In the genomic region with DNA sequence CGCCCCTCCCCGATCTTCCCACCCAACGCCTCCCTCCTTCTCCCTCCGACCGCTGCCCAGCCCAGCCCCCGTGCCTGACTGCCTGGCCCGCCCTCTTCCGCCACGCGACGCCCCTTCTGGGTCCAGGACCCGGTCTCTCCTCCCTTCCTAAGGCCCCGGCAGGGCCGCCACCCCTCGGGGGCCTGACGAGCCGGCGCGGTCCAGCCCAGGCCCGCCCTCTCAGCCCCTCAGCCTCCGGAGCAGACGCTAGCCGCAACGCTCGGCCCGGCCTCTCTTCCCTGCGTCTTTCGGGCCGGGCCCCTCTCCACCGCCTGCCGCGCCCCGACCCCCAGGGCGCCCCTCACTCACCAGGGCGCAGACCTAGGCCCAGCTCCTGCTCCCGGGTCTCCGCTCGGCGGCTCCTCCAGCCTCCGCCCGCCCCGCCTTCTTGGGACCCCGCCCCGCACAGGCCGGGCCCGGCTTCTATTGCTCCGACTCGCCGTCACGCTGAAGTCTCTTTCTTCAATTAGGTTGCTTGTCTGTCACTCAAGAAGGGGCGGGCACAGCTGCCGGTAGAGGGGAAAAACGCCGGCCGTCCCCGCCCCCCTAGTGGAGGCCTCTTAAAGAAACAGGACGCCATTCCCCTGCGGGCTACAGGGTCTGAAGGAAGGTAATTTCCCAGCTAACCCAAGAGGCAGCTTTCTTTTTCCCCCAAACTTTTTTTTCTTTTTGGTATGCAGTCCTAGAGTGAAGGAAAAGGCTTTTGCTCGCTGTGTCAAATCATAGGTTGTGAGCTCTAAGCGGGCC, we compare ENCODE assay signal across 8 cellular contexts. TPM values are rescaled to one million over a fixed set of nuclear protein-coding genes. Genes with fewer than 3 reads are reported as not detected.
A peak's percentile ranks its signal among the peaks of the same experiment; 100 is the strongest.
DNase-seq lines count a peak whose midpoint lies in the region; ATAC-seq lines count a peak whose summit lies in the region.

A gene with protein sequence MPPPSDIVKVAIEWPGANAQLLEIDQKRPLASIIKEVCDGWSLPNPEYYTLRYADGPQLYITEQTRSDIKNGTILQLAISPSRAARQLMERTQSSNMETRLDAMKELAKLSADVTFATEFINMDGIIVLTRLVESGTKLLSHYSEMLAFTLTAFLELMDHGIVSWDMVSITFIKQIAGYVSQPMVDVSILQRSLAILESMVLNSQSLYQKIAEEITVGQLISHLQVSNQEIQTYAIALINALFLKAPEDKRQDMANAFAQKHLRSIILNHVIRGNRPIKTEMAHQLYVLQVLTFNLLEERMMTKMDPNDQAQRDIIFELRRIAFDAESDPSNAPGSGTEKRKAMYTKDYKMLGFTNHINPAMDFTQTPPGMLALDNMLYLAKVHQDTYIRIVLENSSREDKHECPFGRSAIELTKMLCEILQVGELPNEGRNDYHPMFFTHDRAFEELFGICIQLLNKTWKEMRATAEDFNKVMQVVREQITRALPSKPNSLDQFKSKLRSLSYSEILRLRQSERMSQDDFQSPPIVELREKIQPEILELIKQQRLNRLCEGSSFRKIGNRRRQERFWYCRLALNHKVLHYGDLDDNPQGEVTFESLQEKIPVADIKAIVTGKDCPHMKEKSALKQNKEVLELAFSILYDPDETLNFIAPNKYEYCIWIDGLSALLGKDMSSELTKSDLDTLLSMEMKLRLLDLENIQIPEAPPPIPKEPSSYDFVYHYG (minus strand): TSS at position 416 of the 786 bp plus-strand sequence. CDS start 12,133 bp downstream, outside the sequence.

- ATAC-seq in GM19468 (IDR thresholded peaks at IDR 0.05; ENCODE audit: extremely low read depth, unreplicated experiment): peak; percentile 73
- peak; percentile 84 for ATAC-seq in effector memory CD8-positive, alpha-beta T cell (replicated peaks)

- H3K27me3 Mint-ChIP-seq in CD8-positive, alpha-beta memory T cell: peaks cover 0 to 5% of the 10 kb centered on the region in 2 donors
- H3K27me3 Mint-ChIP-seq in effector memory CD8-positive, alpha-beta T cell: no peaks in the 10 kb centered on the region

- POLR2A ChIA-PET in CD8-positive, alpha-beta memory T cell (lab: Charles Lee): interaction anchor here (0.7 to 2.7 kb wide), 5 partner anchors 10 to 99 kb away, joined by 3 to 51 read pairs (median 4); no protein-coding TSS in a partner anchor
- POLR2A ChIA-PET in activated CD8-positive, alpha-beta memory T cell treated with anti-CD3 and anti-CD28 coated beads for 36 hours (lab: Charles Lee): interaction anchor here (0.7 to 1.5 kb wide), 2 partner anchors 9 to 43 kb away, joined by 3 to 13 read pairs; no protein-coding TSS in a partner anchor

- H3K4me1 ChIP-seq in CD8-positive, alpha-beta memory T cell (ENCODE audit: insufficient read depth, low read length): peaks cover 47% of the 10 kb centered on the region
- H3K4me1 ChIP-seq in mesenchymal stem cell (ENCODE audit: control insufficient read depth, insufficient read depth, low read depth, low read length): peaks cover 19% of the 10 kb centered on the region

- H2BK120ac ChIP-seq in mesenchymal stem cell (ENCODE audit: low read depth, low read length): peak within 1 kb of the TSS; percentile 74

- H3K4ac ChIP-seq in mesenchymal stem cell (ENCODE audit: low read depth in 1 of 2, low read length in 2 of 2): peak within 1 kb of the TSS; percentile 1 to 60

- CTCF ChIA-PET in CD8-positive, alpha-beta memory T cell (lab: Charles Lee): interaction anchor here (1.1 to 2.4 kb wide), 7 partner anchors 9 to 103 kb away, joined by 3 to 10 read pairs (median 4); no protein-coding TSS in a partner anchor
- CTCF ChIA-PET in activated CD8-positive, alpha-beta memory T cell treated with anti-CD3 and anti-CD28 coated beads for 36 hours (lab: Charles Lee): interaction anchor here (0.5 to 1.9 kb wide), 3 partner anchors 22 to 101 kb away, joined by 3 to 6 read pairs (median 6); no protein-coding TSS in a partner anchor

- no peaks in the 10 kb centered on the region for H3K9me3 Mint-ChIP-seq in CD8-positive, alpha-beta memory T cell
- H3K9me3 Mint-ChIP-seq in effector memory CD8-positive, alpha-beta T cell: no peaks in the 10 kb centered on the region

- H2AFZ ChIP-seq in mesenchymal stem cell (ENCODE audit: low read depth, low read length): peak within 1 kb of the TSS; percentile 85

- peak within 1 kb of the TSS; percentile 97 for H4K91ac ChIP-seq in mesenchymal stem cell (ENCODE audit: low read length)

- peak within 1 kb of the TSS; percentile 88 for H4K8ac ChIP-seq in mesenchymal stem cell (ENCODE audit: low read length)

- peak within 1 kb of the TSS; percentile 67 for H3K4me2 ChIP-seq in mesenchymal stem cell (ENCODE audit: low read length, poor library complexity, severe bottlenecking)

- no peaks in the 10 kb centered on the region for H3K27me3 ChIP-seq in CD8-positive, alpha-beta memory T cell (ENCODE audit: insufficient read depth, low read length, poor library complexity, severe bottlenecking)
- H3K27me3 ChIP-seq in mesenchymal stem cell (ENCODE audit: control insufficient read depth in 1 of 2, insufficient read depth in 1 of 2, low read length in 2 of 2): no peaks in the 10 kb centered on the region

- H3K9ac ChIP-seq in mesenchymal stem cell (ENCODE audit: low read length): peak within 1 kb of the TSS; percentile 88

- no peak within 1 kb of the TSS for H2AK5ac ChIP-seq in mesenchymal stem cell (ENCODE audit: low read length, severe bottlenecking)

- H3K27ac Mint-ChIP-seq in CD8-positive, alpha-beta memory T cell: peak within 1 kb of the TSS; percentile 91 to 100 (median 96)
- peak within 1 kb of the TSS; percentile 96 to 98 for H3K27ac Mint-ChIP-seq in effector memory CD8-positive, alpha-beta T cell

- H3K4me1 Mint-ChIP-seq in CD8-positive, alpha-beta memory T cell: peaks cover 55 to 72% (median 67%) of the 10 kb centered on the region in 3 donors
- H3K4me1 Mint-ChIP-seq in effector memory CD8-positive, alpha-beta T cell (ENCODE audit: low read depth in 2 of 2): peaks cover 45 to 56% of the 10 kb centered on the region in 2 donors

- no peaks in the 10 kb centered on the region for H3K36me3 ChIP-seq in CD8-positive, alpha-beta memory T cell (ENCODE audit: insufficient read depth, low read length)
- H3K36me3 ChIP-seq in mesenchymal stem cell (ENCODE audit: control insufficient read depth in 1 of 2, insufficient read depth in 2 of 2, low read depth in 1 of 2, low read length in 2 of 2): peaks cover 0 to 3% of the 10 kb centered on the region in 2 experiments

- DNase-seq in CD8-positive, alpha-beta memory T cell: peak; percentile 95 to 96 (median 95)
- DNase-seq in HS-5 (ENCODE audit: low read depth) (peak; percentile 95), mesenchymal stem cell (peak; percentile 98)
- peak; percentile 95 for DNase-seq in NK-92 treated with Interleukin-12 subunit alpha and Interleukin-12 subunit beta, amount 100 ng/mL, for 24 hours (lab: John Stamatoyannopoulos, UW)
- peak; percentile 94 to 96 (median 94) for DNase-seq in effector memory CD8-positive, alpha-beta T cell
- DNase-seq in stimulated activated CD8-positive, alpha-beta memory T cell treated with anti-CD3 and anti-CD28 coated beads, Interleukin-12 subunit alpha, Interleukin-12 subunit beta, amount 100 ng/mL, for 4 hours (ENCODE audit: low read depth): peak; percentile 91

- H3K27ac ChIP-seq in CD8-positive, alpha-beta memory T cell (ENCODE audit: low read depth, low read length): peak within 1 kb of the TSS; percentile 88
- H3K27ac ChIP-seq in mesenchymal stem cell (ENCODE audit: low read length, poor library complexity, severe bottlenecking): peak within 1 kb of the TSS; percentile 72

- H3K4me3 Mint-ChIP-seq in CD8-positive, alpha-beta memory T cell: peak within 1 kb of the TSS; percentile 91 to 99 (median 96)
- peak within 1 kb of the TSS; percentile 94 to 96 for H3K4me3 Mint-ChIP-seq in effector memory CD8-positive, alpha-beta T cell

- peak within 1 kb of the TSS; percentile 93 to 98 for H3K18ac ChIP-seq in mesenchymal stem cell (ENCODE audit: low read depth in 1 of 2, low read length in 2 of 2)

- H3K9me3 ChIP-seq in CD8-positive, alpha-beta memory T cell (ENCODE audit: low read length): no peaks in the 10 kb centered on the region
- H3K9me3 ChIP-seq in mesenchymal stem cell (ENCODE audit: control insufficient read depth, low read length): no peaks in the 10 kb centered on the region

- WGBS in mesenchymal stem cell: under 1% methylated on average over 57 of the region's 60 CpGs

- H3K4me3 ChIP-seq in CD8-positive, alpha-beta memory T cell (ENCODE audit: low read length): peak within 1 kb of the TSS; percentile 91
- peak within 1 kb of the TSS; percentile 90 to 93 for H3K4me3 ChIP-seq in mesenchymal stem cell (ENCODE audit: insufficient read depth in 1 of 2, low read depth in 1 of 2, low read length in 2 of 2)

- peak within 1 kb of the TSS; percentile 100 for H2BK15ac ChIP-seq in mesenchymal stem cell (ENCODE audit: low read depth, poor library complexity, severe bottlenecking)

- H3K23ac ChIP-seq in mesenchymal stem cell (ENCODE audit: low read length in 2 of 2): peak within 1 kb of the TSS in 1 of 2 experiments; percentile 92

- peak within 1 kb of the TSS in 1 of 2 experiments; percentile 92 for H2BK12ac ChIP-seq in mesenchymal stem cell (ENCODE audit: low read length in 2 of 2)

- H3K79me1 ChIP-seq in mesenchymal stem cell (replicated peaks; ENCODE audit: low read length, poor library complexity, severe bottlenecking): peaks cover 12% of the 10 kb centered on the region

- H3K36me3 Mint-ChIP-seq in CD8-positive, alpha-beta memory T cell: peaks cover 0 to 19% (median 2%) of the 10 kb centered on the region in 3 donors
- H3K36me3 Mint-ChIP-seq in effector memory CD8-positive, alpha-beta T cell (ENCODE audit: insufficient read depth): peaks cover 21% of the 10 kb centered on the region

- peak within 1 kb of the TSS in 1 of 2 experiments; percentile 99 for H3K14ac ChIP-seq in mesenchymal stem cell (ENCODE audit: low read length in 2 of 2)

- H2BK5ac ChIP-seq in mesenchymal stem cell (ENCODE audit: low read depth, low read length, poor library complexity, severe bottlenecking): peak within 1 kb of the TSS; percentile 71

RNA-seq across cellular contexts. Expression of the gene that starts here (rescaled TPM):
- total RNA-seq in CD8-positive, alpha-beta memory T cell: 10 to 100 TPM; 59.5 to 68.2 TPM
- polyA plus RNA-seq in CD8-positive, alpha-beta memory T cell: 84.3 TPM
- total RNA-seq in activated CD8-positive, alpha-beta memory T cell treated with anti-CD3 and anti-CD28 coated beads for 36 hours: 10 to 100 TPM; 56.4 to 56.5 TPM
- 31.9 TPM for polyA plus RNA-seq in mesenchymal stem cell (2013, experiment 1 of 2)
- polyA plus RNA-seq in mesenchymal stem cell (2013, experiment 2 of 2): 31.5 TPM

Comparison
In these comparisons a context has a peak if more than half of its experiments do, and no peak if none do; other contexts are left out.
1. Peak in every context shown above with its lines: DNase-seq, ATAC-seq, H3K4me3 ChIP-seq and H3K27ac ChIP-seq.